ENCODE assay signal across 8 cellular contexts in genomic region chr9:41273549-41274267, GRCh38.
DNase-seq lines count a peak whose midpoint lies in the region; ATAC-seq and TF ChIP-seq lines count a peak whose summit lies in the region.
"Not testable (repeated sequence)": the region's sequence is repeated elsewhere in the genome, so short reads cannot be mapped to it uniquely, and the experiment has no call there.

No MANE protein-coding gene starts in this region.

- H3K4me3 ChIP-seq in PC-3 (ENCODE audit: low read length) = peak overlapping the region; percentile 62

- H4K20me1 ChIP-seq in PC-3 (ENCODE audit: low read length) = not testable (repeated sequence)

- H3K27ac Mint-ChIP-seq in activated T-cell treated with anti-CD3 and anti-CD28 coated beads, Interleukin-2, amount 50 U/mL, for 72 hours; memory B cell: not testable (repeated sequence)

- ATAC-seq in GM19025 (IDR thresholded peaks at IDR 0.05; ENCODE audit: low read depth, unreplicated experiment) (peak; percentile 100), HG02970 (IDR thresholded peaks at IDR 0.05; ENCODE audit: low FRiP score, unreplicated experiment) (peak; percentile 100), PC-3 (peak; percentile 100), memory B cell (ENCODE audit: low read depth) (peak; percentile 100)
- peak; percentile 100 for ATAC-seq in activated T-cell treated with anti-CD3 and anti-CD28 coated beads, Interleukin-2, amount 50 U/mL, for 72 hours (replicated peaks in 1 of 2)

- not testable (repeated sequence) for H3F3A ChIP-seq in PC-3 (ENCODE audit: low read length, unreplicated experiment)

- not testable (repeated sequence) for H3K9me2 ChIP-seq in PC-3 (replicated peaks; ENCODE audit: low read length)

- H3K9ac ChIP-seq in PC-3 (ENCODE audit: low read length) = not testable (repeated sequence)

- not testable (repeated sequence) for H3K9me3 Mint-ChIP-seq in activated T-cell treated with anti-CD3 and anti-CD28 coated beads, Interleukin-2, amount 50 U/mL, for 72 hours; memory B cell

- DNase-seq in ACHN = peak; percentile 81
- peak; percentile 74 for DNase-seq in PC-3
- DNase-seq in activated T-cell treated with anti-CD3 and anti-CD28 coated beads, Interleukin-2, amount 50 U/mL, for 72 hours = peak; percentile 69 to 78
- peak; percentile 3 for DNase-seq in epithelial cell of prostate (ENCODE audit: low read depth, low spot score)
- peak; percentile 59 to 61 for DNase-seq in memory B cell (ENCODE audit: low spot score in 2 of 2)
- DNase-seq in stimulated activated CD4-positive, alpha-beta T cell treated with anti-CD3 and anti-CD28 coated beads, Interleukin-2, amount 100 ng/mL, for 24 hours = peak; percentile 75 to 79

- H3K4me1 ChIP-seq in PC-3 (ENCODE audit: insufficient read depth, low read length) = not testable (repeated sequence)

- H2AFZ ChIP-seq in PC-3 (ENCODE audit: low read length) = peak overlapping the region; percentile 59; the same call in 1 of the 2 replicates

- not testable (repeated sequence) for H3K27me3 ChIP-seq in PC-3 (ENCODE audit: low read length)

- peak overlapping the region; percentile 73 for H3K4me2 ChIP-seq in PC-3 (ENCODE audit: low read length)

- intact Hi-C loops in PC-3 (cut with micrococcal nuclease) = not testable (repeated sequence)

- CTCF ChIA-PET in PC-3 (lab: Charles Lee) = not testable (repeated sequence)

- H3K36me3 Mint-ChIP-seq in activated T-cell treated with anti-CD3 and anti-CD28 coated beads, Interleukin-2, amount 50 U/mL, for 72 hours (ENCODE audit: insufficient read depth in 2 of 2); memory B cell: not testable (repeated sequence)

- in situ Hi-C loops in ACHN (cut with HindIII; ENCODE audit: low pct_ligation_motif_present, low pct_unique_long_range_greater_than_20kb, low sequenced_read_pairs) = not testable (repeated sequence)

- peak overlapping the region; percentile 53 to 58 for H3K4me3 Mint-ChIP-seq in activated T-cell treated with anti-CD3 and anti-CD28 coated beads, Interleukin-2, amount 50 U/mL, for 72 hours
- peak overlapping the region; percentile 81 for H3K4me3 Mint-ChIP-seq in memory B cell

- not testable (repeated sequence) for H3K27ac ChIP-seq in PC-3 (ENCODE audit: low read length); epithelial cell of prostate

- not testable (repeated sequence) for H3K79me2 ChIP-seq in PC-3 (ENCODE audit: low read length)

- not testable (repeated sequence) for TF ChIP-seq CTCF in PC-3 (conservative IDR thresholded peaks at IDR 0.05; ENCODE audit: low read depth, low read length)

- POLR2A ChIA-PET in PC-3 (lab: Charles Lee; ENCODE audit: unreplicated experiment) = not testable (repeated sequence)

- not testable (repeated sequence) for H3K9me3 ChIP-seq in PC-3 (ENCODE audit: low read length)

- not testable (repeated sequence) for H3K36me3 ChIP-seq in PC-3 (ENCODE audit: low read depth, low read length)

- not testable (repeated sequence) for H3K4me1 Mint-ChIP-seq in activated T-cell treated with anti-CD3 and anti-CD28 coated beads, Interleukin-2, amount 50 U/mL, for 72 hours (ENCODE audit: low read depth); memory B cell

- BruUV-seq in PC-3 (replicated peaks; lab: Mats Ljungman, UMichigan) = not testable (repeated sequence)

- H3K27me3 Mint-ChIP-seq in activated T-cell treated with anti-CD3 and anti-CD28 coated beads, Interleukin-2, amount 50 U/mL, for 72 hours (ENCODE audit: low read depth); memory B cell: not testable (repeated sequence)

Comparison
In these comparisons a context has a peak if more than half of its experiments do, and no peak if none do; other contexts are left out.
1. DNase-seq: peak in every context shown above with its lines; median percentile 81 in ACHN; 77 in stimulated activated CD4-positive, alpha-beta T cell treated with anti-CD3 and anti-CD28 coated beads, Interleukin-2, amount 100 ng/mL, for 24 hours; 74 in PC-3; 74 in activated T-cell treated with anti-CD3 and anti-CD28 coated beads, Interleukin-2, amount 50 U/mL, for 72 hours; 60 in memory B cell; 3 in epithelial cell of prostate.